In genomic region chr1:10800778-10801177, GRCh38 we compare ENCODE assay signal across 37 cellular contexts.
"Had no signal": no experiment of that assay in that cellular context is flagged by ENCODE, and none has a peak within 500 bp of the region (broad histone marks: within the 10 kb centered on the region; RNA-seq: fewer than 3 reads in every experiment).

No MANE protein-coding gene starts in this region.

- H3K27ac Mint-ChIP-seq: activated naive CD4-positive, alpha-beta T cell treated with anti-CD3 and anti-CD28 coated beads for 36 hours; activated naive CD4-positive, alpha-beta T cell treated with anti-CD3 and anti-CD28 coated beads, Interleukin-2, amount 10 ng/mL, durations not matched to agents 7 days and 5 days; activated naive CD4-positive, alpha-beta T cell treated with anti-CD3 and anti-CD28 coated beads, Interleukin-2, amount 50 U/mL, for 24 hours; activated naive CD4-positive, alpha-beta T cell treated with anti-CD3 and anti-CD28 coated beads, Interleukin-2, amount 50 U/mL, for 72 hours; activated naive CD8-positive, alpha-beta T cell; activated naive CD8-positive, alpha-beta T cell treated with anti-CD3 and anti-CD28 coated beads for 36 hours; activated naive CD8-positive, alpha-beta T cell treated with anti-CD3 and anti-CD28 coated beads, Interleukin-2, amount 10 ng/mL, durations not matched to agents 7 days and 5 days; activated naive CD8-positive, alpha-beta T cell treated with anti-CD3 and anti-CD28 coated beads, Interleukin-2, amount 50 U/mL, for 24 hours; activated T-cell treated with anti-CD3 and anti-CD28 coated beads, Interleukin-2, amount 50 U/mL, for 24 hours; activated T-cell treated with anti-CD3 and anti-CD28 coated beads, Interleukin-2, amount 50 U/mL, for 72 hours; activated T-helper 1 cell treated with anti-CD3 and anti-CD28 coated beads, Interleukin-12 subunit alpha, Interleukin-12 subunit beta, Interleukin-2, Interleukin-4 antibody, amounts not matched to agents 30 ng/mL and 10 ng/mL and 1 ng/mL, durations not matched to agents 14 hours and 24 hours and 36 hours; activated T-helper 17 cell treated with anti-CD3 and anti-CD28 coated beads, Interleukin-2, amount 50 U/mL, for 72 hours; activated T-helper 2 cell treated with anti-CD3 and anti-CD28 coated beads, Interferon-gamma antibody, Interleukin-2, Interleukin-4, amounts not matched to agents 10 μg/mL and 5 μg/mL and 100 μg/mL, durations not matched to agents 14 hours and 24 hours and 36 hours had no signal

- FAIRE-seq: astrocyte had no signal

- H3K27ac ChIP-seq: adrenal gland, ascending aorta, body of pancreas, brain microvascular endothelial cell, breast epithelium, cardiac muscle cell had no signal

- H3K36me3 Mint-ChIP-seq: activated naive CD4-positive, alpha-beta T cell treated with anti-CD3 and anti-CD28 coated beads, Interleukin-2, amount 10 ng/mL, durations not matched to agents 7 days and 5 days; activated naive CD4-positive, alpha-beta T cell treated with anti-CD3 and anti-CD28 coated beads, Interleukin-2, amount 50 U/mL, for 24 hours; activated naive CD4-positive, alpha-beta T cell treated with anti-CD3 and anti-CD28 coated beads, Interleukin-2, amount 50 U/mL, for 72 hours; activated naive CD8-positive, alpha-beta T cell; activated naive CD8-positive, alpha-beta T cell treated with anti-CD3 and anti-CD28 coated beads for 36 hours; activated naive CD8-positive, alpha-beta T cell treated with anti-CD3 and anti-CD28 coated beads, Interleukin-2, amount 10 ng/mL, durations not matched to agents 7 days and 5 days; brain had no signal

- DNase-seq: activated effector memory CD4-positive, alpha-beta T cell treated with Interleukin-2 at 50 U/mL for 16 hours; activated gamma-delta T cell; activated gamma-delta T cell treated with Interleukin-2 at 50 U/mL for 16 hours; activated naive CD4-positive, alpha-beta T cell; activated naive CD4-positive, alpha-beta T cell treated with anti-CD3 and anti-CD28 coated beads for 36 hours; activated naive CD4-positive, alpha-beta T cell treated with anti-CD3 and anti-CD28 coated beads, Interleukin-2, amount 10 ng/mL, durations not matched to agents 7 days and 5 days; activated naive CD4-positive, alpha-beta T cell treated with anti-CD3 and anti-CD28 coated beads, Interleukin-2, amount 50 U/mL, for 16 hours; activated naive CD4-positive, alpha-beta T cell treated with Interleukin-2 at 50 U/mL for 16 hours; activated naive CD8-positive, alpha-beta T cell treated with anti-CD3 and anti-CD28 coated beads for 36 hours; activated naive CD8-positive, alpha-beta T cell treated with anti-CD3 and anti-CD28 coated beads, Interleukin-2, amount 10 ng/mL, durations not matched to agents 7 days and 5 days; activated naive CD8-positive, alpha-beta T cell treated with anti-CD3 and anti-CD28 coated beads, Interleukin-2, amount 50 U/mL, for 24 hours; activated T-cell treated with anti-CD3 and anti-CD28 coated beads, Interleukin-2, amount 50 U/mL, for 1 hour; activated T-cell treated with anti-CD3 and anti-CD28 coated beads, Interleukin-2, amount 50 U/mL, for 24 hours; activated T-cell treated with anti-CD3 and anti-CD28 coated beads, Interleukin-2, amount 50 U/mL, for 4 hours; activated T-cell treated with anti-CD3 and anti-CD28 coated beads, Interleukin-2, amount 50 U/mL, for 48 hours; activated T-cell treated with anti-CD3 and anti-CD28 coated beads, Interleukin-2, amount 50 U/mL, for 72 hours; adrenal gland; amniotic stem cell; amygdala; anterior cingulate cortex; body of pancreas; brain microvascular endothelial cell; caudate nucleus; central memory CD4-positive, alpha-beta T cell; cerebellar nuclear complex had no signal

- H3K27me3 ChIP-seq: adrenal gland, ascending aorta, body of pancreas, cardiac muscle cell had no signal

- H3K36me3 ChIP-seq: adrenal gland, ascending aorta, brain microvascular endothelial cell, breast epithelium, cardiac muscle cell had no signal

- ATAC-seq: activated naive CD4-positive, alpha-beta T cell treated with anti-CD3 and anti-CD28 coated beads, Interleukin-2, amount 50 U/mL, for 72 hours; activated naive CD8-positive, alpha-beta T cell treated with anti-CD3 and anti-CD28 coated beads, Interleukin-2, amount 50 U/mL, for 24 hours; activated T-cell treated with anti-CD3 and anti-CD28 coated beads, Interleukin-2, amount 50 U/mL, for 4 hours; activated T-cell treated with anti-CD3 and anti-CD28 coated beads, Interleukin-2, amount 50 U/mL, for 72 hours; activated T-helper 17 cell treated with anti-CD3 and anti-CD28 coated beads, Interleukin-2, amount 50 U/mL, for 72 hours; body of pancreas had no signal

- H3K4me3 ChIP-seq: adrenal gland, ascending aorta, body of pancreas, breast epithelium, cardiac muscle cell had no signal

- H3K9me3 ChIP-seq: adrenal gland, ascending aorta, body of pancreas, breast epithelium had no signal

- H3K9me3 Mint-ChIP-seq: activated naive CD4-positive, alpha-beta T cell treated with anti-CD3 and anti-CD28 coated beads for 36 hours; activated naive CD4-positive, alpha-beta T cell treated with anti-CD3 and anti-CD28 coated beads, Interleukin-2, amount 10 ng/mL, durations not matched to agents 7 days and 5 days; activated naive CD4-positive, alpha-beta T cell treated with anti-CD3 and anti-CD28 coated beads, Interleukin-2, amount 50 U/mL, for 24 hours; activated naive CD4-positive, alpha-beta T cell treated with anti-CD3 and anti-CD28 coated beads, Interleukin-2, amount 50 U/mL, for 72 hours; activated naive CD8-positive, alpha-beta T cell treated with anti-CD3 and anti-CD28 coated beads for 36 hours; activated naive CD8-positive, alpha-beta T cell treated with anti-CD3 and anti-CD28 coated beads, Interleukin-2, amount 10 ng/mL, durations not matched to agents 7 days and 5 days; activated naive CD8-positive, alpha-beta T cell treated with anti-CD3 and anti-CD28 coated beads, Interleukin-2, amount 50 U/mL, for 24 hours; activated T-cell treated with anti-CD3 and anti-CD28 coated beads, Interleukin-2, amount 50 U/mL, for 24 hours; activated T-cell treated with anti-CD3 and anti-CD28 coated beads, Interleukin-2, amount 50 U/mL, for 4 hours; activated T-cell treated with anti-CD3 and anti-CD28 coated beads, Interleukin-2, amount 50 U/mL, for 72 hours; activated T-helper 1 cell treated with anti-CD3 and anti-CD28 coated beads, Interleukin-12 subunit alpha, Interleukin-12 subunit beta, Interleukin-2, Interleukin-4 antibody, amounts not matched to agents 30 ng/mL and 10 ng/mL and 1 ng/mL, durations not matched to agents 14 hours and 24 hours and 36 hours; activated T-helper 17 cell treated with anti-CD3 and anti-CD28 coated beads, Interleukin-2, amount 50 U/mL, for 72 hours; activated T-helper 2 cell treated with anti-CD3 and anti-CD28 coated beads, Interferon-gamma antibody, Interleukin-2, Interleukin-4, amounts not matched to agents 10 μg/mL and 5 μg/mL and 100 μg/mL, durations not matched to agents 14 hours and 24 hours and 36 hours; central memory CD8-positive, alpha-beta T cell had no signal

- H3K4me3 Mint-ChIP-seq: activated naive CD4-positive, alpha-beta T cell treated with anti-CD3 and anti-CD28 coated beads for 36 hours; activated naive CD4-positive, alpha-beta T cell treated with anti-CD3 and anti-CD28 coated beads, Interleukin-2, amount 10 ng/mL, durations not matched to agents 7 days and 5 days; activated naive CD4-positive, alpha-beta T cell treated with anti-CD3 and anti-CD28 coated beads, Interleukin-2, amount 50 U/mL, for 24 hours; activated naive CD8-positive, alpha-beta T cell; activated naive CD8-positive, alpha-beta T cell treated with anti-CD3 and anti-CD28 coated beads for 36 hours; activated naive CD8-positive, alpha-beta T cell treated with anti-CD3 and anti-CD28 coated beads, Interleukin-2, amount 10 ng/mL, durations not matched to agents 7 days and 5 days; activated naive CD8-positive, alpha-beta T cell treated with anti-CD3 and anti-CD28 coated beads, Interleukin-2, amount 50 U/mL, for 24 hours; activated T-cell treated with anti-CD3 and anti-CD28 coated beads, Interleukin-2, amount 50 U/mL, for 24 hours; activated T-cell treated with anti-CD3 and anti-CD28 coated beads, Interleukin-2, amount 50 U/mL, for 4 hours; activated T-cell treated with anti-CD3 and anti-CD28 coated beads, Interleukin-2, amount 50 U/mL, for 72 hours; activated T-helper 1 cell treated with anti-CD3 and anti-CD28 coated beads, Interleukin-12 subunit alpha, Interleukin-12 subunit beta, Interleukin-2, Interleukin-4 antibody, amounts not matched to agents 30 ng/mL and 10 ng/mL and 1 ng/mL, durations not matched to agents 14 hours and 24 hours and 36 hours; activated T-helper 17 cell treated with anti-CD3 and anti-CD28 coated beads, Interleukin-2, amount 50 U/mL, for 72 hours; central memory CD8-positive, alpha-beta T cell had no signal

- H3K4me1 Mint-ChIP-seq: activated T-helper 17 cell treated with anti-CD3 and anti-CD28 coated beads, Interleukin-2, amount 50 U/mL, for 72 hours; central memory CD8-positive, alpha-beta T cell had no signal
